ENCODE assay signal across 20 cellular contexts in genomic region chr12:5985471-5985870, GRCh38. TPM values are rescaled to one million over a fixed set of nuclear protein-coding genes. Genes with fewer than 3 reads are reported as not detected.
DNase-seq lines count a peak whose midpoint lies in the region; ATAC-seq and TF ChIP-seq lines count a peak whose summit lies in the region.
"Had no signal": no experiment of that assay in that cellular context is flagged by ENCODE, and none has a peak within 500 bp of the region (broad histone marks: within the 10 kb centered on the region; RNA-seq: fewer than 3 reads in every experiment).

No MANE protein-coding gene starts in this region.

- H4K91ac ChIP-seq in neuronal stem cell (ENCODE audit: low read depth, low read length, poor library complexity), result no peak overlapping the region

- peaks cover 0 to 4% (median 0%) of the 10 kb centered on the region in 4 donors for H3K4me1 ChIP-seq in liver (ENCODE audit: control insufficient read depth in 4 of 4, insufficient read depth in 4 of 4, low read length in 3 of 4)
- H3K4me1 ChIP-seq in neuronal stem cell (ENCODE audit: control insufficient read depth in 2 of 2, insufficient read depth in 1 of 2, low read depth in 1 of 2, low read length in 2 of 2), result peaks cover 16 to 18% of the 10 kb centered on the region in 2 donors

- H3K36me3 ChIP-seq in liver (ENCODE audit: control insufficient read depth in 4 of 4, insufficient read depth in 3 of 4, low read depth in 1 of 4, low read length in 3 of 4) (no peaks in the 10 kb centered on the region), neuronal stem cell (replicated peaks in 1 of 2; ENCODE audit: control insufficient read depth in 2 of 2, insufficient read depth in 2 of 2, low read length in 2 of 2) (no peaks in the 10 kb centered on the region)

- DNase-seq in chondrocyte (ENCODE audit: low spot score), result peak; percentile 92
- DNase-seq in islet precursor cell, result peak; percentile 41
- no peak for DNase-seq in neuronal stem cell (ENCODE audit: low spot score)
- DNase-seq in RKO (ENCODE audit: low spot score), result no peak
- no peak for DNase-seq in G401 (ENCODE audit: low spot score)
- no peak for DNase-seq in activated CD8-positive, alpha-beta memory T cell treated with anti-CD3 and anti-CD28 coated beads, Interleukin-2, amount 50 U/mL, for 48 hours
- DNase-seq: C1 segment of cervical spinal cord; Calu3; CD4-positive, alpha-beta memory T cell; COR-L47; DMS53; DMS79 treated with DMSO at 0.1 percent for 48 hours; GDM1; GOT3; H7; HCEC 1CT had no signal

- no peak overlapping the region for H3K4ac ChIP-seq in neuronal stem cell (ENCODE audit: low read length)

- peaks cover 1% of the 10 kb centered on the region for H3K27me3 Mint-ChIP-seq in chondrocyte (ENCODE audit: low read depth)

- WGBS in liver, result 57% methylated on average over 8 of the region's 8 CpGs
- WGBS in neuronal stem cell (ENCODE audit: extremely low coverage in 2 of 2, insufficient read length in 2 of 2, insufficient replicate concordance in 1 of 2), 2 donors, result no CpG with 5 or more reads among the region's 8 CpGs

- H2AK5ac ChIP-seq in neuronal stem cell (ENCODE audit: low read depth, low read length), result peak overlapping the region; percentile 89

- no peak overlapping the region for H3K4me3 Mint-ChIP-seq in chondrocyte (ENCODE audit: unreplicated experiment)

- no peaks in the 10 kb centered on the region for H3K36me3 Mint-ChIP-seq in chondrocyte (ENCODE audit: low read depth)
- H3K36me3 Mint-ChIP-seq: CD4-positive, alpha-beta memory T cell had no signal

- no peak for ATAC-seq in HG03521 (IDR thresholded peaks at IDR 0.05; ENCODE audit: unreplicated experiment)
- ATAC-seq: GM12878 had no signal

- H2BK12ac ChIP-seq in neuronal stem cell (ENCODE audit: low read length), result no peak overlapping the region

- in situ Hi-C loops in G401 (cut with HindIII; ENCODE audit: low sequenced_read_pairs), result no loop called here

- no peak overlapping the region for H3K4me2 ChIP-seq in neuronal stem cell (ENCODE audit: insufficient read depth, low read length, poor library complexity, severe bottlenecking)

- TF ChIP-seq CTCF in chondrocyte (IDR thresholded peaks at IDR 0.05) (no peak), liver (IDR thresholded peaks at IDR 0.05; ENCODE audit: low read depth, low read length, missing input control) (no peak)

- no peaks in the 10 kb centered on the region for H3K79me1 ChIP-seq in neuronal stem cell (ENCODE audit: low read depth, low read length)

- no peak overlapping the region for H3K27ac Mint-ChIP-seq in chondrocyte (ENCODE audit: unreplicated experiment)

- H2AFZ ChIP-seq in neuronal stem cell (ENCODE audit: low read length), result no peak overlapping the region

- H3K27me3 ChIP-seq in liver (ENCODE audit: control insufficient read depth in 4 of 4, insufficient read depth in 4 of 4, low read length in 3 of 4) (no peaks in the 10 kb centered on the region), neuronal stem cell (ENCODE audit: control insufficient read depth in 3 of 3, insufficient read depth in 3 of 3, low read depth in 1 of 3, low read length in 3 of 3) (peaks cover 0 to 3% (median 0%) of the 10 kb centered on the region in 3 experiments)

- no peak overlapping the region for H2BK15ac ChIP-seq in neuronal stem cell (ENCODE audit: low read length)

- no peak overlapping the region for H3K23ac ChIP-seq in neuronal stem cell (ENCODE audit: low read depth, low read length, poor library complexity)

- H3K9me3 ChIP-seq in liver (ENCODE audit: control insufficient read depth in 4 of 4, low read length in 3 of 4), result no peaks in the 10 kb centered on the region
- no peaks in the 10 kb centered on the region for H3K9me3 ChIP-seq in neuronal stem cell (replicated peaks in 1 of 2; ENCODE audit: control insufficient read depth in 2 of 2, insufficient read depth in 1 of 2, low read depth in 1 of 2, low read length in 2 of 2)

- no peak for TF ChIP-seq RAD21 in liver (IDR thresholded peaks at IDR 0.05)

- H3K27ac ChIP-seq in liver (ENCODE audit: low read depth in 1 of 2, low read length in 2 of 2) (no peak overlapping the region), neuronal stem cell (replicated peaks; ENCODE audit: low read length) (no peak overlapping the region)

- H3K14ac ChIP-seq in neuronal stem cell (ENCODE audit: low read length), result no peak overlapping the region

- H3K4me3 ChIP-seq in liver (ENCODE audit: low read depth in 1 of 3, low read length in 3 of 3), result no peak overlapping the region
- H3K4me3 ChIP-seq in neuronal stem cell (ENCODE audit: low read length in 2 of 2), result no peak overlapping the region
- H3K4me3 ChIP-seq: GM12878 had no signal

- H3K18ac ChIP-seq in neuronal stem cell (ENCODE audit: low read length), result peak overlapping the region; percentile 77

- H3K9ac ChIP-seq in liver (ENCODE audit: low read depth in 1 of 2, low read length in 2 of 2) (no peak overlapping the region), neuronal stem cell (ENCODE audit: low read depth, low read length, poor library complexity) (peak overlapping the region; percentile 25)

- H4K8ac ChIP-seq in neuronal stem cell (ENCODE audit: low read depth, low read length), result no peak overlapping the region

- H2BK5ac ChIP-seq in neuronal stem cell (ENCODE audit: low read length), result peak overlapping the region; percentile 45

- peak overlapping the region; percentile 2 for H2BK120ac ChIP-seq in neuronal stem cell (ENCODE audit: low read depth, low read length)

- H3K9me3 Mint-ChIP-seq in chondrocyte (ENCODE audit: low read depth), result peaks cover under 1% of the 10 kb centered on the region

- peaks cover 3% of the 10 kb centered on the region for H3K4me1 Mint-ChIP-seq in chondrocyte (ENCODE audit: low read depth)

TF ChIP-seq in liver, 16 proteins besides CTCF, POLR2A, EP300 and RAD21:
- TF ChIP-seq EGR1 (IDR thresholded peaks at IDR 0.05; ENCODE audit: low read depth in 2 of 2), result no peak
- no peak for TF ChIP-seq REST (IDR thresholded peaks at IDR 0.05)
- TF ChIP-seq RXRA (IDR thresholded peaks at IDR 0.05), result peak in 1 of 2 donors; percentile 64
- no peak for TF ChIP-seq HNF4G (IDR thresholded peaks at IDR 0.05)
- no peak for TF ChIP-seq TAF1 (conservative IDR thresholded peaks at IDR 0.05)
- no peak for TF ChIP-seq ATF3 (IDR thresholded peaks at IDR 0.05)
- TF ChIP-seq NR2F2 (IDR thresholded peaks at IDR 0.05), result no peak
- peak; percentile 31 for TF ChIP-seq SP1 (IDR thresholded peaks at IDR 0.05)
- no peak for TF ChIP-seq FOXA1 (IDR thresholded peaks at IDR 0.05)
- no peak for TF ChIP-seq FOXA2 (IDR thresholded peaks at IDR 0.05)
- TF ChIP-seq GABPA (IDR thresholded peaks at IDR 0.05 in 1 of 2, conservative IDR thresholded peaks at IDR 0.05 in 1 of 2), result no peak
- no peak for TF ChIP-seq MAX (IDR thresholded peaks at IDR 0.05)
- TF ChIP-seq JUND (IDR thresholded peaks at IDR 0.05), result no peak
- TF ChIP-seq YY1 (IDR thresholded peaks at IDR 0.05), result no peak
- TF ChIP-seq HNF4A (conservative IDR thresholded peaks at IDR 0.05), result peak; percentile 21 to 55
- no peak for TF ChIP-seq ZBTB33 (IDR thresholded peaks at IDR 0.05)

RNA-seq across cellular contexts. Expression of gene ANO2, which starts 40.4 kb away (rescaled TPM):
- total RNA-seq in chondrocyte (0.44 to 0.73 TPM (median 0.47 TPM) in 3 replicates), liver (under 1 TPM; 0.05 to 0.25 TPM)
- polyA plus RNA-seq in liver, result under 1 TPM; 0.03 to 0.25 TPM
- polyA plus RNA-seq in neuronal stem cell (2013, experiment 1 of 2), result 1.2 TPM
- 1.3 TPM for polyA plus RNA-seq in neuronal stem cell (2013, experiment 2 of 2)
- not detected in 2 replicates for total RNA-seq in G401 (2014; rRNA removed; shearing (Covaris generic))
- total RNA-seq: A673; Calu3; CD4-positive, alpha-beta memory T cell; GM12878 had no signal
- polyA plus RNA-seq: CD4-positive, alpha-beta memory T cell; GM12878 had no signal

Comparison
In these comparisons a context has a peak if more than half of its experiments do, and no peak if none do; other contexts are left out.
1. DNase-seq: peak in chondrocyte (single experiment) and islet precursor cell (single experiment); none in neuronal stem cell (single experiment), RKO (single experiment), G401 (single experiment) and activated CD8-positive, alpha-beta memory T cell treated with anti-CD3 and anti-CD28 coated beads, Interleukin-2, amount 50 U/mL, for 48 hours (single experiment).